33 cellular contexts compared by ENCODE assay signal in the genomic region with DNA sequence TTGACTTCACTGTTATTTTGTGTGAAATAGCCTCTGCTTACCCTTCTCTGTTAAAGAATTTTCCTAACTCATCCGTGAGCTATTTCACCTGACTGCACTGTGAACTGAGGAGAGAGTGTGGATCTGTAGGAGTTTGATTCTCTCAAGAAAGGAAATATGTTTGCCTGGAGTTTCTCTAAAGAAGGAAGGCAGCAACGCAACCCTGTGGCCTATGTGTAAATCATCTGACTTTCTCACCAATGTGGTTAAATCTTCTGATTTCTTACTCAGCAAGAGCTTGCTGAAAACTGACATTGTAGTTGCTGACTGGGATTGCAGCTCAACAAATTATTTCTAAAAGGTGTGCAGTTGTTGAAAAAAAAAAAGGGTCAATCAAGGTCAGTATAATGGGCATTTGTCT.
"Had no signal": no experiment of that assay in that cellular context is flagged by ENCODE, and none has a peak within 500 bp of the region (broad histone marks: within the 10 kb centered on the region; RNA-seq: fewer than 3 reads in every experiment).

No MANE protein-coding gene starts in this region.

- H3K4me3 Mint-ChIP-seq: activated T-cell treated with anti-CD3 and anti-CD28 coated beads, Interleukin-2, amount 50 U/mL, for 24 hours; central memory CD8-positive, alpha-beta T cell; nephron progenitor cell; stimulated activated memory B cell treated with anti-CD40 and anti-IgM and Interleukin-4, amounts not matched to agents 10 μg/mL and 1 μg/mL and 100 μg/mL, for 72 hours; T-helper 2 cell treated with Interferon-gamma antibody and Interleukin-4, amounts not matched to agents 5 μg/mL and 100 μg/mL, for 36 hours had no signal

- H3K9me3 ChIP-seq: heart right ventricle, left lung, lower lobe of right lung, mucosa of descending colon, ovary, psoas muscle, sigmoid colon, stomach, thyroid gland, upper lobe of left lung had no signal

- H3K27me3 Mint-ChIP-seq: activated T-cell treated with anti-CD3 and anti-CD28 coated beads, Interleukin-2, amount 50 U/mL, for 24 hours had no signal

- H3K27ac ChIP-seq: heart right ventricle, left lung, lower lobe of right lung, ovary, psoas muscle, sigmoid colon, stomach, thyroid gland, upper lobe of left lung had no signal

- H3K4me1 ChIP-seq: left lung, lower lobe of right lung, psoas muscle, sigmoid colon, stomach, thyroid gland, upper lobe of left lung had no signal

- FAIRE-seq: bronchial epithelial cell, colon, islet of Langerhans had no signal

- H3K4me2 ChIP-seq: smooth muscle cell had no signal

- H3K27me3 ChIP-seq: heart right ventricle, left lung, ovary, sigmoid colon, stomach, thyroid gland, upper lobe of left lung had no signal

- ATAC-seq: activated naive CD4-positive, alpha-beta T cell treated with anti-CD3 and anti-CD28 coated beads, Interleukin-2, amount 50 U/mL, for 72 hours; esophagus mucosa; heart right ventricle; left lung; lower lobe of right lung; mucosa of descending colon; psoas muscle; stimulated activated memory B cell treated with anti-CD40 and anti-IgM and Interleukin-4, amounts not matched to agents 10 μg/mL and 1 μg/mL and 100 μg/mL, for 72 hours had no signal

- H3K36me3 Mint-ChIP-seq: activated naive CD4-positive, alpha-beta T cell treated with anti-CD3 and anti-CD28 coated beads, Interleukin-2, amount 50 U/mL, for 72 hours had no signal

- H3K36me3 ChIP-seq: heart right ventricle, left lung, lower lobe of right lung, ovary, sigmoid colon, stomach, thyroid gland, upper lobe of left lung had no signal

- H3K27ac Mint-ChIP-seq: activated naive CD4-positive, alpha-beta T cell treated with anti-CD3 and anti-CD28 coated beads, Interleukin-2, amount 50 U/mL, for 72 hours; activated T-cell treated with anti-CD3 and anti-CD28 coated beads, Interleukin-2, amount 50 U/mL, for 24 hours; activated T-helper 2 cell treated with anti-CD3 and anti-CD28 coated beads, Interferon-gamma antibody, Interleukin-2, Interleukin-4, amounts not matched to agents 10 μg/mL and 5 μg/mL and 100 μg/mL, durations not matched to agents 14 hours and 24 hours and 36 hours; nephron progenitor cell; stimulated activated memory B cell treated with anti-CD40 and anti-IgM and Interleukin-4, amounts not matched to agents 10 μg/mL and 1 μg/mL and 100 μg/mL, for 72 hours; T-helper 2 cell treated with Interferon-gamma antibody and Interleukin-4, amounts not matched to agents 5 μg/mL and 100 μg/mL, for 36 hours had no signal

- DNase-seq: activated CD4-positive, alpha-beta T cell treated with anti-CD3 and anti-CD28 coated beads for 4 hours; activated CD4-positive, alpha-beta T cell treated with anti-CD3 and anti-CD28 coated beads, Interleukin-2, amount 50 U/mL, for 48 hours; activated CD8-positive, alpha-beta memory T cell treated with anti-CD3 and anti-CD28 coated beads for 24 hours; activated CD8-positive, alpha-beta memory T cell treated with anti-CD3 and anti-CD28 coated beads, Interleukin-2, amount 50 U/mL, for 4 hours; activated T-cell treated with anti-CD3 and anti-CD28 coated beads, Interleukin-2, amount 50 U/mL, for 24 hours; anterior cingulate cortex; dermis blood vessel endothelial cell; foreskin melanocyte; heart right ventricle; left lung; lower lobe of right lung; mesendoderm; mucosa of descending colon; nephron progenitor cell; ovary; psoas muscle; sigmoid colon; stimulated activated CD4-positive, alpha-beta T cell treated with anti-CD3 and anti-CD28 coated beads, Interleukin-1b, Interleukin-23, amount 100 ng/mL, for 48 hours; stimulated activated CD4-positive, alpha-beta T cell treated with anti-CD3 and anti-CD28 coated beads, Interleukin-4, amount 100 ng/mL, for 4 hours; stimulated activated CD8-positive, alpha-beta memory T cell treated with anti-CD3 and anti-CD28 coated beads, Interleukin-4, amount 100 ng/mL, for 48 hours; stomach; thyroid gland; upper lobe of left lung had no signal

- H3K4me3 ChIP-seq: heart right ventricle, left lung, lower lobe of right lung, mucosa of descending colon, ovary, psoas muscle, sigmoid colon, smooth muscle cell, stomach, thyroid gland, upper lobe of left lung had no signal

- H3K9me3 Mint-ChIP-seq: activated T-cell treated with anti-CD3 and anti-CD28 coated beads, Interleukin-2, amount 50 U/mL, for 24 hours; activated T-helper 2 cell treated with anti-CD3 and anti-CD28 coated beads, Interferon-gamma antibody, Interleukin-2, Interleukin-4, amounts not matched to agents 10 μg/mL and 5 μg/mL and 100 μg/mL, durations not matched to agents 14 hours and 24 hours and 36 hours; central memory CD8-positive, alpha-beta T cell; nephron progenitor cell; stimulated activated memory B cell treated with anti-CD40 and anti-IgM and Interleukin-4, amounts not matched to agents 10 μg/mL and 1 μg/mL and 100 μg/mL, for 72 hours; T-helper 2 cell treated with Interferon-gamma antibody and Interleukin-4, amounts not matched to agents 5 μg/mL and 100 μg/mL, for 36 hours had no signal
